30 cellular contexts compared by ENCODE assay signal in the genomic region with DNA sequence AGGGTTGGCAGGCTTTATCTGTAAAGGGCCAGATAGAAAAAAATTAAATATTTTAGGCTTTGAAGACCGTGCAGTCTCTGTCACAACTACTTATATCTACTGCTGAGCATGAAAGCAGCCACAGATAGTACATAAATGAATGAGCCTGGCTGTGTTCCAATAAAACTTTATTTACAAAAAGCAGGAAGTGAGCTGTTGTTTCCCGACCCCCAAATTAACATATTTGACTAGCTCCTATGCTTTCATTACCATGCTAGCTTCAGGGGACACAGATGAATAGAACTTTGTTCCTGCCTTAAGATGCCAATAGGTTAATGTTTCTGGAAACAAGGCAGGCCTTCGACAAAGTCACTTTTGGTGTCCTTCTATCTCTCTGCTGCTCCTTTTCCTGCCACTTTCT.
"Had no signal": no experiment of that assay in that cellular context is flagged by ENCODE, and none has a peak within 500 bp of the region (broad histone marks: within the 10 kb centered on the region; RNA-seq: fewer than 3 reads in every experiment).

No MANE protein-coding gene starts in this region.

- H3K79me2 ChIP-seq: hepatocyte had no signal

- H3K36me3 ChIP-seq: adrenal gland, esophagus squamous epithelium, gastroesophageal sphincter, heart right ventricle had no signal

- H3K27me3 ChIP-seq: adrenal gland, body of pancreas, esophagus squamous epithelium, gastroesophageal sphincter, heart right ventricle, hepatocyte had no signal

- DNase-seq: activated CD4-positive, alpha-beta memory T cell treated with anti-CD3 and anti-CD28 coated beads for 36 hours; activated CD4-positive, alpha-beta T cell treated with anti-CD3 and anti-CD28 coated beads for 36 hours; activated CD4-positive, alpha-beta T cell treated with anti-CD3 and anti-CD28 coated beads, Interleukin-2, amount 10 ng/mL, durations not matched to agents 24 days and 14 days; activated CD4-positive, CD25-positive, alpha-beta regulatory T cell; activated CD4-positive, CD25-positive, alpha-beta regulatory T cell treated with anti-CD3 and anti-CD28 coated beads, Interleukin-2, amount 50 U/mL, for 72 hours; activated CD8-positive, alpha-beta memory T cell treated with anti-CD3 and anti-CD28 coated beads, Interleukin-2, amount 10 ng/mL, durations not matched to agents 7 days and 5 days; activated CD8-positive, alpha-beta memory T cell treated with anti-CD3 and anti-CD28 coated beads, Interleukin-2, amount 50 U/mL, for 4 hours; activated CD8-positive, alpha-beta T cell treated with anti-CD3 and anti-CD28 coated beads, Interleukin-2, amount 10 ng/mL, durations not matched to agents 7 days and 5 days; activated effector memory CD4-positive, alpha-beta T cell treated with anti-CD3 and anti-CD28 coated beads, Interleukin-2, amount 50 U/mL, for 16 hours; activated naive CD4-positive, alpha-beta T cell treated with anti-CD3 and anti-CD28 coated beads for 36 hours; activated naive CD8-positive, alpha-beta T cell treated with anti-CD3 and anti-CD28 coated beads for 36 hours; activated naive CD8-positive, alpha-beta T cell treated with anti-CD3 and anti-CD28 coated beads, Interleukin-2, amount 50 U/mL, for 24 hours; activated T-cell treated with anti-CD3 and anti-CD28 coated beads, Interleukin-2, amount 50 U/mL, for 1 hour; activated T-cell treated with anti-CD3 and anti-CD28 coated beads, Interleukin-2, amount 50 U/mL, for 48 hours; adrenal gland; amygdala; aorta; body of pancreas; caudate nucleus; effector CD8-positive, alpha-beta T cell; esophagus squamous epithelium; foreskin melanocyte; heart right ventricle; T1000 had no signal

- H3K4me3 ChIP-seq: adrenal gland, body of pancreas, esophagus squamous epithelium, gastroesophageal sphincter, heart right ventricle, hepatocyte had no signal

- ATAC-seq: activated CD4-positive, alpha-beta T cell treated with anti-CD3 and anti-CD28 coated beads for 36 hours; activated CD8-positive, alpha-beta memory T cell treated with anti-CD3 and anti-CD28 coated beads, Interleukin-2, amount 10 ng/mL, durations not matched to agents 7 days and 5 days; activated CD8-positive, alpha-beta T cell treated with anti-CD3 and anti-CD28 coated beads, Interleukin-2, amount 10 ng/mL, durations not matched to agents 7 days and 5 days; activated naive CD8-positive, alpha-beta T cell treated with anti-CD3 and anti-CD28 coated beads, Interleukin-2, amount 50 U/mL, for 24 hours; body of pancreas; gastroesophageal sphincter; heart right ventricle had no signal

- H2AFZ ChIP-seq: hepatocyte had no signal

- H3K27ac ChIP-seq: adrenal gland, body of pancreas, epithelial cell of prostate, esophagus squamous epithelium, gastroesophageal sphincter, heart right ventricle, hepatocyte had no signal

- H3K9me3 ChIP-seq: adrenal gland, body of pancreas, esophagus squamous epithelium, gastroesophageal sphincter, heart right ventricle had no signal

- FAIRE-seq: colon, endometrium, endothelial cell of umbilical vein had no signal

- H3K4me1 ChIP-seq: adrenal gland, body of pancreas, esophagus squamous epithelium, gastroesophageal sphincter, heart right ventricle had no signal

- H3K4me2 ChIP-seq: hepatocyte had no signal
